ENCODE assay signal across 17 cellular contexts in genomic region chr17:82039695-82040299, GRCh38. TPM values are rescaled to one million over a fixed set of nuclear protein-coding genes. Genes with fewer than 3 reads are reported as not detected.
DNase-seq lines count a peak whose midpoint lies in the region; ATAC-seq and TF ChIP-seq lines count a peak whose summit lies in the region.
"Had no signal": no experiment of that assay in that cellular context is flagged by ENCODE, and none has a peak within 500 bp of the region (broad histone marks: within the 10 kb centered on the region; RNA-seq: fewer than 3 reads in every experiment).

No MANE protein-coding gene starts in this region.

- TF ChIP-seq POLR2A in right lobe of liver (IDR thresholded peaks at IDR 0.05) (no peak), stomach (IDR thresholded peaks at IDR 0.05) (no peak)

- peak; percentile 79 to 96 (median 92) for DNase-seq in right lobe of liver
- peak; percentile 77 for DNase-seq in stomach
- no peak for DNase-seq in AG08396 (ENCODE audit: low spot score)
- DNase-seq in NCI-H510A treated with DMSO at 0.1 percent for 48 hours (lab: John Stamatoyannopoulos, UW), result no peak
- DNase-seq in stimulated activated CD4-positive, alpha-beta T cell treated with anti-CD3 and anti-CD28 coated beads, Interleukin-15, amount 100 ng/mL, for 24 hours, result no peak
- DNase-seq: C1 segment of cervical spinal cord; CD8-positive, alpha-beta T cell; COR-L47; DMS153; DMS79 treated with DMSO at 0.1 percent for 48 hours; EL; H9 had no signal

- H3K27me3 Mint-ChIP-seq in dendritic cell treated with granulocyte-macrophage colony-stimulating factor and Interleukin-4, amounts not matched to agents 40 ng/mL and 50 ng/mL, for 4 days, result peaks cover 8% of the 10 kb centered on the region
- H3K27me3 Mint-ChIP-seq: IgD-negative memory B cell had no signal

- H3K4me3 ChIP-seq in right lobe of liver (no peak overlapping the region), stomach (no peak overlapping the region)
- H3K4me3 ChIP-seq: A549, GM23338 had no signal

- no peaks in the 10 kb centered on the region for H3K27me3 ChIP-seq in right lobe of liver
- no peaks in the 10 kb centered on the region for H3K27me3 ChIP-seq in stomach

- H3K27ac Mint-ChIP-seq in dendritic cell treated with granulocyte-macrophage colony-stimulating factor and Interleukin-4, amounts not matched to agents 40 ng/mL and 50 ng/mL, for 4 days, result peak overlapping the region; percentile 23
- H3K27ac Mint-ChIP-seq: CD8-positive, alpha-beta T cell; GM23338 had no signal

- H3K27ac ChIP-seq in right lobe of liver (peak overlapping the region in 2 of 3 donors; percentile 72 to 89), stomach (peak overlapping the region in 4 of 5 donors; percentile 29 to 58 (median 34))
- H3K27ac ChIP-seq: A549 had no signal

- TF ChIP-seq CTCF in right lobe of liver (IDR thresholded peaks at IDR 0.05), result no peak
- no peak for TF ChIP-seq CTCF in stomach (IDR thresholded peaks at IDR 0.05)

- peak; percentile 54 to 72 (median 64) for ATAC-seq in right lobe of liver
- ATAC-seq: A549; CD8-positive, alpha-beta T cell; GM23338 had no signal

- H3K9me3 Mint-ChIP-seq in dendritic cell treated with granulocyte-macrophage colony-stimulating factor and Interleukin-4, amounts not matched to agents 40 ng/mL and 50 ng/mL, for 4 days, result no peaks in the 10 kb centered on the region
- H3K9me3 Mint-ChIP-seq: CD8-positive, alpha-beta T cell; GM23338; H9; IgD-negative memory B cell had no signal

- H3K36me3 ChIP-seq in right lobe of liver (peaks cover 0 to 16% (median 0%) of the 10 kb centered on the region in 4 donors), stomach (peaks cover 0 to 12% (median 6%) of the 10 kb centered on the region in 4 donors)

- H3K4me1 ChIP-seq in right lobe of liver, result peaks cover 0 to 47% (median 16%) of the 10 kb centered on the region in 4 donors
- peaks cover 16 to 39% (median 35%) of the 10 kb centered on the region in 4 donors for H3K4me1 ChIP-seq in stomach

- H3K4me1 Mint-ChIP-seq in dendritic cell treated with granulocyte-macrophage colony-stimulating factor and Interleukin-4, amounts not matched to agents 40 ng/mL and 50 ng/mL, for 4 days (ENCODE audit: low read depth), result peaks cover 46% of the 10 kb centered on the region

- intact Hi-C loops in dendritic cell treated with granulocyte-macrophage colony-stimulating factor and Interleukin-4, amounts not matched to agents 40 ng/mL and 50 ng/mL, for 4 days (cut with micrococcal nuclease), result loop anchor here (10.0 kb wide), 1 partner anchor 65 kb away; no protein-coding TSS in a partner anchor
- intact Hi-C loops in right lobe of liver (cut with DNase I), result loop anchor here (10.0 kb wide), 2 partner anchors 45 to 55 kb away; partner anchors contain the start of gene FASN (in 1 of the 2)
- intact Hi-C loops in stomach (cut with DNase I; ENCODE audit: low total_unique reads), result no loop called here

- 43% methylated on average over 4 of the region's 8 CpGs for WGBS in right lobe of liver (ENCODE audit: insufficient coverage, low coverage, low lambda C conversion rate, missing lambda C conversion rate)
- 32 to 73% (median 53%) methylated on average over 6 to 8 of the region's 8 CpGs for WGBS in stomach, 5 donors

- TF ChIP-seq EP300 in Ishikawa (IDR thresholded peaks at IDR 0.05; ENCODE audit: borderline replicate concordance) (no peak), stomach (IDR thresholded peaks at IDR 0.05) (no peak)

- TF ChIP-seq RAD21 in Ishikawa (IDR thresholded peaks at IDR 0.05; ENCODE audit: low read depth), result no peak

- H3K9me3 ChIP-seq in right lobe of liver (no peaks in the 10 kb centered on the region), stomach (no peaks in the 10 kb centered on the region)
- H3K9me3 ChIP-seq: A549 had no signal

- H3K36me3 Mint-ChIP-seq in dendritic cell treated with granulocyte-macrophage colony-stimulating factor and Interleukin-4, amounts not matched to agents 40 ng/mL and 50 ng/mL, for 4 days (ENCODE audit: low read depth), result peaks cover 15% of the 10 kb centered on the region
- H3K36me3 Mint-ChIP-seq: IgD-negative memory B cell had no signal

- no peak overlapping the region for H3K4me3 Mint-ChIP-seq in dendritic cell treated with granulocyte-macrophage colony-stimulating factor and Interleukin-4, amounts not matched to agents 40 ng/mL and 50 ng/mL, for 4 days
- H3K4me3 Mint-ChIP-seq: CD8-positive, alpha-beta T cell; GM23338 had no signal

TF ChIP-seq in Ishikawa, 13 proteins besides CTCF, POLR2A, EP300 and RAD21:
- TF ChIP-seq EGR1 (IDR thresholded peaks at IDR 0.05) (no peak), NFIC (IDR thresholded peaks at IDR 0.05) (0 out of 2 replicates have a peak, but pooled peaks have one; percentile 19), TAF1 (IDR thresholded peaks at IDR 0.05; ENCODE audit: low read depth) (no peak), TEAD4 (IDR thresholded peaks at IDR 0.05) (no peak), CEBPB (IDR thresholded peaks at IDR 0.05) (no peak), MAX (IDR thresholded peaks at IDR 0.05) (no peak)

RNA-seq across cellular contexts. Expression of gene DCXR, which starts 2.3 kb away (rescaled TPM):
- total RNA-seq in right lobe of liver, result 1,000 to 10,000 TPM in 2 of 6 experiments, 100 to 1,000 TPM in 4; 389 to 1,607 (median 735) TPM
- 100 to 1,000 TPM in 2 of 5 donors, 10 to 100 TPM in 3; 11.1 to 461 (median 100.0) TPM for total RNA-seq in stomach
- 100 to 1,000 TPM; 352 to 403 (median 396) TPM for polyA plus RNA-seq in stomach

RNA-seq across cellular contexts. Expression of gene RAC3, which starts 8.3 kb away (rescaled TPM):
- 1 to 10 TPM; 3.4 to 9.0 (median 5.4) TPM for total RNA-seq in right lobe of liver
- 10 to 100 TPM in 1 of 5 donors, 1 to 10 TPM in 3, not detected in 1; 1.2 to 11.6 (median 2.5) TPM for total RNA-seq in stomach
- 10 to 100 TPM; 13.1 to 24.8 (median 16.2) TPM for polyA plus RNA-seq in stomach
- polyA plus RNA-seq: IgD-negative memory B cell had no signal

RNA-seq across cellular contexts. Expression of gene RFNG, which starts 11.8 kb away (rescaled TPM):
- 10 to 100 TPM; 29.9 to 53.3 (median 43.7) TPM for total RNA-seq in right lobe of liver
- total RNA-seq in stomach, result 10 to 100 TPM; 12.5 to 66.5 (median 28.3) TPM
- polyA plus RNA-seq in stomach, result 10 to 100 TPM; 22.5 to 55.2 (median 26.0) TPM

RNA-seq across cellular contexts. Expression of gene GPS1, which starts 11.9 kb away (rescaled TPM):
- 10 to 100 TPM; 46.5 to 93.5 (median 62.1) TPM for total RNA-seq in right lobe of liver
- 100 to 1,000 TPM in 1 of 5 donors, 10 to 100 TPM in 4; 28.0 to 329 (median 86.4) TPM for total RNA-seq in stomach
- 100 to 1,000 TPM; 103 to 139 (median 129) TPM for polyA plus RNA-seq in stomach

RNA-seq across cellular contexts. Expression of gene LRRC45, which starts 16.7 kb away (rescaled TPM):
- total RNA-seq in right lobe of liver, result 10 to 100 TPM in 3 of 6 experiments, 1 to 10 TPM in 3; 4.9 to 15.6 (median 11.9) TPM
- total RNA-seq in stomach, result 100 to 1,000 TPM in 1 of 5 donors, 10 to 100 TPM in 3, 1 to 10 TPM in 1; 8.3 to 171 (median 42.9) TPM
- polyA plus RNA-seq in stomach, result 10 to 100 TPM; 12.7 to 21.1 (median 20.9) TPM

Comparison
In these comparisons a context has a peak if more than half of its experiments do, and no peak if none do; other contexts are left out.
1. DNase-seq: peak in right lobe of liver (3 of 3) and stomach (single experiment); none in AG08396 (single experiment), NCI-H510A treated with DMSO at 0.1 percent for 48 hours (single experiment) and stimulated activated CD4-positive, alpha-beta T cell treated with anti-CD3 and anti-CD28 coated beads, Interleukin-15, amount 100 ng/mL, for 24 hours (single experiment).